In the genomic region with DNA sequence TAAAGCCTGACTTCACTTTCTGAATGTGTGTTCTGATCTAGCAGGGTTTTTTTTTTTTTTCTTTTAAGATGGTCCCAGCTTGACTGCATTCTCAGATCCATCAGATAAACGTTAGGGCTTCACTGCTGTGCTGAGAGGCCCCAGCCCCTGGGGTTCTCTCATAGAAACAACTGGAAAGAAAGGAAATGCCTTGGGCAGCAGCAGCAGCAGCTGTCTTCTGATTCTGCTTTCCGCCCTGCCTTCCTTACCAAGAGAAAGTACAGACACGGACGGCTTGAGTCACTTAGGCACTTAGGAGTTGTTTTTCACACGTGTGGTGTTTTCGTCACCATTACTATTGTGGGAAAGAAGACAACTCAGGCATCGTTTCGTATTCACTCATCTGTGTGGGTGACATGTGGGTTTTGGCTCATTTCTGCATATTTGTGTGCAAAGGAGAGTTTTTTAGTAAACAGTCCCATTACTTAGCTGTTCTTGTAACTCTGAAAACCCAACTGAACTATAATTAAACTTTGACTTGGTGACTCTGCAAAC, we compare ENCODE assay signal across 8 cellular contexts.
DNase-seq lines count a peak whose midpoint lies in the region; ATAC-seq and TF ChIP-seq lines count a peak whose summit lies in the region.

No MANE protein-coding gene starts in this region.

- H3K9me3 ChIP-seq in colonic mucosa, result no peaks in the 10 kb centered on the region
- no peaks in the 10 kb centered on the region for H3K9me3 ChIP-seq in mesodermal cell (ENCODE audit: control insufficient read depth, low read length)
- H3K9me3 ChIP-seq in PC-9 (ENCODE audit: insufficient read depth, low read depth), result no peaks in the 10 kb centered on the region

- no peaks in the 10 kb centered on the region for H4K20me1 ChIP-seq in PC-9 (ENCODE audit: insufficient read depth)

- DNase-seq in activated CD4-positive, CD25-positive, alpha-beta regulatory T cell treated with anti-CD3 and anti-CD28 coated beads, Interleukin-2, amount 50 U/mL, for 72 hours, result peak; percentile 56
- DNase-seq in colonic mucosa (peak; percentile 61), NOMO-1 treated with dmso at 0.1 percent for 144 hours (lab: John Stamatoyannopoulos, UW; ENCODE audit: unreplicated experiment) (no peak), PC-9 (no peak)
- peak; percentile 6 for DNase-seq in stimulated activated CD8-positive, alpha-beta memory T cell treated with anti-CD3 and anti-CD28 coated beads, Interleukin-15, amount 100 ng/mL, for 24 hours (ENCODE audit: low read depth)

- no peaks in the 10 kb centered on the region for H3K9me2 ChIP-seq in PC-9 (ENCODE audit: insufficient read depth)

- WGBS in mesodermal cell (ENCODE audit: insufficient coverage in 2 of 2), 2 experiments, result 0 to 37% methylated on average over 1 to 7 of the region's 8 CpGs

- H3K4me2 ChIP-seq in PC-9, result no peak overlapping the region

- H3K27ac ChIP-seq in colonic mucosa (peak overlapping the region; percentile 77), mesodermal cell (ENCODE audit: low read depth, low read length, severe bottlenecking) (peak overlapping the region; percentile 95), PC-9 (no peak overlapping the region)

- H3K27me3 ChIP-seq in colonic mucosa, result no peaks in the 10 kb centered on the region
- no peaks in the 10 kb centered on the region for H3K27me3 ChIP-seq in PC-9 (ENCODE audit: insufficient read depth, low read depth)

- peak overlapping the region in 1 of 2 donors; percentile 70 for H3K9ac ChIP-seq in colonic mucosa (ENCODE audit: low read depth in 2 of 2, low read length in 2 of 2)

- intact Hi-C loops in colonic mucosa (cut with DNase I) (no loop called here), PC-9 (cut with micrococcal nuclease; ENCODE audit: unreplicated experiment) (no loop called here)

- H3K36me3 ChIP-seq in colonic mucosa (no peaks in the 10 kb centered on the region), mesodermal cell (ENCODE audit: control insufficient read depth, insufficient read depth, low read length) (peaks cover 42% of the 10 kb centered on the region), PC-9 (ENCODE audit: low read depth) (peaks cover 6% of the 10 kb centered on the region; the same call in 1 of the 2 replicates)

- POLR2A ChIA-PET in PC-9 (lab: Charles Lee; ENCODE audit: unreplicated experiment), result no interaction called here

- no peaks in the 10 kb centered on the region; the same call in 1 of the 2 replicates for H3F3A ChIP-seq in PC-9 (ENCODE audit: insufficient read depth, low read depth)

- TF ChIP-seq CTCF in colonic mucosa (IDR thresholded peaks at IDR 0.05), result no peak
- no peak for TF ChIP-seq CTCF in PC-9 (conservative IDR thresholded peaks at IDR 0.05)

- CTCF ChIA-PET in PC-9 (lab: Charles Lee), result no interaction called here

- H3K4me3 ChIP-seq in colonic mucosa (no peak overlapping the region), mesodermal cell (ENCODE audit: extremely low read depth, insufficient read depth, low read length, poor library complexity, severe bottlenecking) (no peak overlapping the region), PC-9 (no peak overlapping the region)

- H3K79me2 ChIP-seq in PC-9 (ENCODE audit: low read depth), result no peaks in the 10 kb centered on the region

- ATAC-seq in GM18907 (IDR thresholded peaks at IDR 0.05; ENCODE audit: unreplicated experiment) (peak; percentile 81), HG03097 (IDR thresholded peaks at IDR 0.05; ENCODE audit: low FRiP score, unreplicated experiment) (peak; percentile 79)

- H3K4me1 ChIP-seq in colonic mucosa, result peaks cover 5% of the 10 kb centered on the region
- peaks cover 39% of the 10 kb centered on the region for H3K4me1 ChIP-seq in mesodermal cell (ENCODE audit: control insufficient read depth, insufficient read depth, low read length, poor library complexity, severe bottlenecking)
- no peaks in the 10 kb centered on the region for H3K4me1 ChIP-seq in PC-9 (replicated peaks; ENCODE audit: insufficient read depth)

- no TSS peak for BruUV-seq in PC-9 (replicated peaks; lab: Mats Ljungman, UMichigan)

- H2AFZ ChIP-seq in PC-9, result no peak overlapping the region

Comparison
In these comparisons a context has a peak if more than half of its experiments do, and no peak if none do; other contexts are left out.
1. DNase-seq: peak in activated CD4-positive, CD25-positive, alpha-beta regulatory T cell treated with anti-CD3 and anti-CD28 coated beads, Interleukin-2, amount 50 U/mL, for 72 hours (single experiment), colonic mucosa (single experiment) and stimulated activated CD8-positive, alpha-beta memory T cell treated with anti-CD3 and anti-CD28 coated beads, Interleukin-15, amount 100 ng/mL, for 24 hours (single experiment); none in NOMO-1 treated with dmso at 0.1 percent for 144 hours (single experiment) and PC-9 (0 of 2).